ENCODE assay signal across 11 cellular contexts in genomic region chr15:57422113-57422754, GRCh38. TPM values are rescaled to one million over a fixed set of nuclear protein-coding genes. Genes with fewer than 3 reads are reported as not detected.
DNase-seq lines count a peak whose midpoint lies in the region; ATAC-seq and TF ChIP-seq lines count a peak whose summit lies in the region.
"Had no signal": no experiment of that assay in that cellular context is flagged by ENCODE, and none has a peak within 500 bp of the region (broad histone marks: within the 10 kb centered on the region; RNA-seq: fewer than 3 reads in every experiment).

No MANE protein-coding gene starts in this region.

- H2BK5ac ChIP-seq in trophoblast cell (ENCODE audit: low read depth, low read length, poor library complexity), result no peak overlapping the region

- no peaks in the 10 kb centered on the region for H3K36me3 ChIP-seq in adipocyte (ENCODE audit: control insufficient read depth, insufficient read depth, low read length, severe bottlenecking)
- no peaks in the 10 kb centered on the region for H3K36me3 ChIP-seq in trophoblast cell (ENCODE audit: control insufficient read depth in 1 of 2, insufficient read depth in 2 of 2, low read length in 2 of 2)
- no peaks in the 10 kb centered on the region for H3K36me3 ChIP-seq in OCI-LY7 (ENCODE audit: insufficient read depth, low read length)
- H3K36me3 ChIP-seq in colonic mucosa, result no peaks in the 10 kb centered on the region
- H3K36me3 ChIP-seq: left ventricle myocardium inferior had no signal

- no peaks in the 10 kb centered on the region for H3K9me2 ChIP-seq in OCI-LY7 (ENCODE audit: insufficient read depth, low read length)

- H2BK120ac ChIP-seq in trophoblast cell (ENCODE audit: insufficient read depth, low read length, poor library complexity), result no peak overlapping the region

- peaks cover 3% of the 10 kb centered on the region for H3K79me1 ChIP-seq in trophoblast cell (ENCODE audit: low read length)

- H3K27ac ChIP-seq in trophoblast cell (ENCODE audit: low read depth, low read length), result peak overlapping the region; percentile 55
- H3K27ac ChIP-seq in OCI-LY7 (ENCODE audit: low read depth, low read length, poor library complexity, severe bottlenecking), result no peak overlapping the region
- no peak overlapping the region for H3K27ac ChIP-seq in colonic mucosa
- H3K27ac ChIP-seq: left ventricle myocardium inferior had no signal

- no peak overlapping the region for H3K18ac ChIP-seq in trophoblast cell (ENCODE audit: low read length)

- H4K8ac ChIP-seq in trophoblast cell (ENCODE audit: low read depth, low read length), result no peak overlapping the region

- H3K4ac ChIP-seq in trophoblast cell (ENCODE audit: low read depth, low read length), result no peak overlapping the region

- TF ChIP-seq CTCF in OCI-LY7 (conservative IDR thresholded peaks at IDR 0.05; ENCODE audit: low read length) (no peak), colonic mucosa (IDR thresholded peaks at IDR 0.05) (no peak)

- no peak overlapping the region for H2AK5ac ChIP-seq in trophoblast cell (ENCODE audit: low read length)

- H2BK12ac ChIP-seq in trophoblast cell (ENCODE audit: low read length), result no peak overlapping the region

- no TSS peak for BruUV-seq in OCI-LY7 (replicated peaks; lab: Mats Ljungman, UMichigan)

- H4K91ac ChIP-seq in trophoblast cell (ENCODE audit: low read depth, low read length), result no peak overlapping the region

- H4K12ac ChIP-seq in trophoblast cell (ENCODE audit: low read depth, low read length), result no peak overlapping the region

- H3K4me2 ChIP-seq in trophoblast cell (ENCODE audit: low read length) (no peak overlapping the region), OCI-LY7 (ENCODE audit: low read length) (no peak overlapping the region)

- ATAC-seq in GM18907 (IDR thresholded peaks at IDR 0.05; ENCODE audit: unreplicated experiment) (peak; percentile 94), HG02943 (IDR thresholded peaks at IDR 0.05; ENCODE audit: low read depth, unreplicated experiment) (peak; percentile 61)
- ATAC-seq: activated T-helper 17 cell treated with anti-CD3 and anti-CD28 coated beads, Interleukin-2, amount 50 U/mL, for 72 hours had no signal

- no peak overlapping the region for H2AFZ ChIP-seq in trophoblast cell (ENCODE audit: insufficient read depth, low read length, poor library complexity)
- H2AFZ ChIP-seq in OCI-LY7 (ENCODE audit: low read length), result no peak overlapping the region

- WGBS in trophoblast cell (ENCODE audit: extremely low coverage, insufficient coverage, insufficient read length), result no CpG with 5 or more reads among the region's 2 CpGs

- no peak overlapping the region for H3K23ac ChIP-seq in trophoblast cell (ENCODE audit: low read length)

- H3K4me1 ChIP-seq in adipocyte (ENCODE audit: control insufficient read depth, insufficient read depth, low read length), result peaks cover 18% of the 10 kb centered on the region
- H3K4me1 ChIP-seq in trophoblast cell (ENCODE audit: control insufficient read depth in 1 of 2, insufficient read depth in 2 of 2, low read length in 2 of 2), result peaks cover 4 to 23% of the 10 kb centered on the region in 2 experiments
- H3K4me1 ChIP-seq in OCI-LY7 (ENCODE audit: insufficient read depth, low read length, poor library complexity, severe bottlenecking), result no peaks in the 10 kb centered on the region
- no peaks in the 10 kb centered on the region for H3K4me1 ChIP-seq in colonic mucosa

- H3K79me2 ChIP-seq in trophoblast cell (ENCODE audit: control insufficient read depth, insufficient read depth, low read length, poor library complexity) (no peaks in the 10 kb centered on the region), OCI-LY7 (ENCODE audit: insufficient read depth, low read depth, low read length) (no peaks in the 10 kb centered on the region)

- POLR2A ChIA-PET in OCI-LY7 (lab: Charles Lee), result no interaction called here

- H3K27me3 ChIP-seq in adipocyte (replicated peaks; ENCODE audit: control insufficient read depth, insufficient read depth, low read length) (peaks cover 17% of the 10 kb centered on the region), trophoblast cell (ENCODE audit: insufficient read depth, low read length) (no peaks in the 10 kb centered on the region), colonic mucosa (no peaks in the 10 kb centered on the region)

- CTCF ChIA-PET in OCI-LY7 (lab: Charles Lee; ENCODE audit: unreplicated experiment), result no interaction called here

- peak overlapping the region; percentile 29 for H3K4me3 ChIP-seq in adipocyte (ENCODE audit: low read length)
- H3K4me3 ChIP-seq in trophoblast cell (ENCODE audit: low read depth, low read length), result no peak overlapping the region
- no peak overlapping the region for H3K4me3 ChIP-seq in OCI-LY7 (ENCODE audit: low read depth, low read length, poor library complexity, severe bottlenecking)
- H3K4me3 ChIP-seq in colonic mucosa, result no peak overlapping the region
- H3K4me3 ChIP-seq: left ventricle myocardium inferior had no signal

- H3K9me3 ChIP-seq in adipocyte (ENCODE audit: control insufficient read depth, low read length), result no peaks in the 10 kb centered on the region
- peaks cover 2% of the 10 kb centered on the region for H3K9me3 ChIP-seq in trophoblast cell (ENCODE audit: insufficient read depth, low read depth, low read length)
- no peaks in the 10 kb centered on the region for H3K9me3 ChIP-seq in OCI-LY7 (ENCODE audit: low read length)
- H3K9me3 ChIP-seq in colonic mucosa, result no peaks in the 10 kb centered on the region
- H3K9me3 ChIP-seq: left ventricle myocardium inferior had no signal

- no peak for DNase-seq in adipocyte (ENCODE audit: low read depth)
- no peak for DNase-seq in trophoblast cell
- no peak for DNase-seq in OCI-LY7 (ENCODE audit: low spot score)
- DNase-seq in HuH-7.5 (ENCODE audit: low spot score), result no peak
- no peak for DNase-seq in colonic mucosa
- no peak for DNase-seq in stimulated activated CD4-positive, alpha-beta T cell treated with anti-CD3 and anti-CD28 coated beads, Interleukin-4, amount 100 ng/mL, for 24 hours
- DNase-seq: left ventricle myocardium inferior, NCI-H187 had no signal

- no peak overlapping the region for H3K14ac ChIP-seq in trophoblast cell (ENCODE audit: low read length)

- no peaks in the 10 kb centered on the region for H4K20me1 ChIP-seq in OCI-LY7 (ENCODE audit: insufficient read depth, low read length)

- H3K9ac ChIP-seq in adipocyte (ENCODE audit: low read length) (peak overlapping the region; percentile 51), trophoblast cell (ENCODE audit: low read length) (no peak overlapping the region), colonic mucosa (ENCODE audit: low read depth in 2 of 2, low read length in 2 of 2) (no peak overlapping the region)

- intact Hi-C loops in OCI-LY7 (cut with micrococcal nuclease; ENCODE audit: unreplicated experiment), result no loop called here
- intact Hi-C loops in colonic mucosa (cut with DNase I), result no loop called here

RNA-seq across cellular contexts. Expression of gene CGNL1, which starts 45.9 kb away (rescaled TPM):
- 9.6 and 10.1 TPM in 2 replicates for polyA plus RNA-seq in trophoblast cell (2013)
- not detected in 2 replicates for total RNA-seq in OCI-LY7 (2014; rRNA removed; shearing (Covaris generic))
- total RNA-seq in OCI-LY7 (2022) (0.04 TPM in 1 of 2 replicates, not detected in the other), colonic mucosa (1 to 10 TPM; 3.9 to 4.7 TPM)
- total RNA-seq: activated T-helper 17 cell treated with anti-CD3 and anti-CD28 coated beads, Interleukin-2, amount 50 U/mL, for 72 hours had no signal

Comparison
In these comparisons a context has a peak if more than half of its experiments do, and no peak if none do; other contexts are left out.
1. RNA of gene CGNL1, which starts 45.9 kb away (total RNA-seq): 3.9 to 4.7 TPM in colonic mucosa; 0.04 TPM in OCI-LY7; every median in the first group is over 4 times any median in the second.